ENCODE assay signal across 24 cellular contexts in genomic region chr12:15800278-15800677, GRCh38.
"Had no signal": no experiment of that assay in that cellular context is flagged by ENCODE, and none has a peak within 500 bp of the region (broad histone marks: within the 10 kb centered on the region; RNA-seq: fewer than 3 reads in every experiment).

No MANE protein-coding gene starts in this region.

- DNase-seq: activated CD4-positive, alpha-beta T cell treated with anti-CD3 and anti-CD28 coated beads for 1 hour; activated CD8-positive, alpha-beta memory T cell treated with anti-CD3 and anti-CD28 coated beads, Interleukin-2, amount 10 ng/mL, durations not matched to agents 7 days and 5 days; activated CD8-positive, alpha-beta T cell treated with anti-CD3 and anti-CD28 coated beads, Interleukin-2, amount 10 ng/mL, durations not matched to agents 7 days and 5 days; activated naive CD4-positive, alpha-beta T cell; activated T-cell treated with anti-CD3 and anti-CD28 coated beads, Interleukin-2, amount 50 U/mL, for 48 hours; adrenal gland; aorta; effector memory CD8-positive, alpha-beta T cell; esophagus squamous epithelium; gastrocnemius medialis; glutamatergic neuron; left ventricle myocardium inferior; naive B cell; stimulated activated CD4-positive, alpha-beta T cell treated with anti-CD3 and anti-CD28 coated beads, Interleukin-2, amount 100 ng/mL, for 48 hours; stimulated activated naive CD8-positive, alpha-beta T cell treated with anti-CD3 and anti-CD28 coated beads, Interleukin-15, Interleukin-2, amounts not matched to agents 100 U/mL and 50 U/mL, for 24 hours; T-helper 17 cell; T1000 had no signal

- H3K4me1 ChIP-seq: adrenal gland, gastrocnemius medialis, left ventricle myocardium inferior, parathyroid adenoma, right atrium auricular region had no signal

- H3K27ac ChIP-seq: adrenal gland, coronary artery, epithelial cell of prostate, esophagus squamous epithelium, gastrocnemius medialis, left ventricle myocardium inferior, parathyroid adenoma, right atrium auricular region, thoracic aorta had no signal

- ATAC-seq: activated CD8-positive, alpha-beta memory T cell treated with anti-CD3 and anti-CD28 coated beads, Interleukin-2, amount 10 ng/mL, durations not matched to agents 7 days and 5 days; activated CD8-positive, alpha-beta T cell treated with anti-CD3 and anti-CD28 coated beads, Interleukin-2, amount 10 ng/mL, durations not matched to agents 7 days and 5 days; effector memory CD8-positive, alpha-beta T cell; gastrocnemius medialis; stimulated activated naive CD8-positive, alpha-beta T cell treated with anti-CD3 and anti-CD28 coated beads, Interleukin-15, Interleukin-2, amounts not matched to agents 100 U/mL and 50 U/mL, for 24 hours; T-helper 17 cell had no signal

- H3K9me3 ChIP-seq: adrenal gland, esophagus squamous epithelium, gastrocnemius medialis, left ventricle myocardium inferior, right atrium auricular region, thoracic aorta had no signal

- H2AFZ ChIP-seq: parathyroid adenoma had no signal

- FAIRE-seq: islet of Langerhans, urothelium cell line had no signal

- H3K4me3 ChIP-seq: adrenal gland, coronary artery, esophagus squamous epithelium, gastrocnemius medialis, left ventricle myocardium inferior, right atrium auricular region, thoracic aorta had no signal

- H3K9ac ChIP-seq: parathyroid adenoma had no signal

- H3K36me3 ChIP-seq: adrenal gland, esophagus squamous epithelium, gastrocnemius medialis, left ventricle myocardium inferior, right atrium auricular region, thoracic aorta had no signal

- H3K27me3 ChIP-seq: adrenal gland, gastrocnemius medialis, right atrium auricular region had no signal

- H3K79me2 ChIP-seq: parathyroid adenoma had no signal
